Comparison of ENCODE assay signal across 22 cellular contexts in genomic region chr2:170163666-170164065, GRCh38. TPM values are rescaled to one million over a fixed set of nuclear protein-coding genes. Genes with fewer than 3 reads are reported as not detected.
"Had no signal": no experiment of that assay in that cellular context is flagged by ENCODE, and none has a peak within 500 bp of the region (broad histone marks: within the 10 kb centered on the region; RNA-seq: fewer than 3 reads in every experiment).

No MANE protein-coding gene starts in this region.

- H2AFZ ChIP-seq: hepatocyte had no signal

- H3K27me3 ChIP-seq: ascending aorta, hepatocyte, neural progenitor cell, right lobe of liver, testis, upper lobe of right lung had no signal

- DNase-seq: activated CD4-positive, alpha-beta memory T cell treated with anti-CD3 and anti-CD28 coated beads for 36 hours; activated CD4-positive, alpha-beta T cell treated with anti-CD3 and anti-CD28 coated beads for 1 hour; activated CD8-positive, alpha-beta memory T cell treated with anti-CD3 and anti-CD28 coated beads, Interleukin-2, amount 10 ng/mL, durations not matched to agents 7 days and 5 days; activated naive CD4-positive, alpha-beta T cell treated with anti-CD3 and anti-CD28 coated beads for 36 hours; activated naive CD8-positive, alpha-beta T cell treated with anti-CD3 and anti-CD28 coated beads, Interleukin-2, amount 50 U/mL, for 24 hours; activated T-cell treated with anti-CD3 and anti-CD28 coated beads, Interleukin-2, amount 50 U/mL, for 1 hour; effector memory CD4-positive, alpha-beta T cell; naive B cell; right lobe of liver; T1000; testis; upper lobe of right lung had no signal

- H3K9ac ChIP-seq: neural progenitor cell had no signal

- H3K4me3 ChIP-seq: ascending aorta, hepatocyte, neural progenitor cell, right lobe of liver, testis, upper lobe of right lung had no signal

- H3K79me2 ChIP-seq: hepatocyte had no signal

- H3K4me1 ChIP-seq: ascending aorta, neural progenitor cell, right lobe of liver, testis, upper lobe of right lung had no signal

- H3K4me2 ChIP-seq: hepatocyte, neural progenitor cell had no signal

- ATAC-seq: activated CD8-positive, alpha-beta memory T cell treated with anti-CD3 and anti-CD28 coated beads, Interleukin-2, amount 10 ng/mL, durations not matched to agents 7 days and 5 days; activated naive CD8-positive, alpha-beta T cell treated with anti-CD3 and anti-CD28 coated beads, Interleukin-2, amount 50 U/mL, for 24 hours; left lobe of liver; right lobe of liver; upper lobe of right lung had no signal

- H3K9me3 ChIP-seq: ascending aorta, right lobe of liver, testis, upper lobe of right lung had no signal

- FAIRE-seq: bronchial epithelial cell, keratinocyte had no signal

- H3K27ac ChIP-seq: ascending aorta, epithelial cell of prostate, hepatocyte, neural progenitor cell, right lobe of liver, testis, upper lobe of right lung, VCaP had no signal

- H3K36me3 ChIP-seq: ascending aorta, neural progenitor cell, right lobe of liver, upper lobe of right lung had no signal

RNA-seq across cellular contexts. Expression of gene MYO3B, which starts 14.3 kb away (rescaled TPM):
- total RNA-seq: ascending aorta, left lobe of liver, lung microvascular endothelial cell, osteocyte had no signal
